ENCODE assay signal across 8 cellular contexts in the genomic region with DNA sequence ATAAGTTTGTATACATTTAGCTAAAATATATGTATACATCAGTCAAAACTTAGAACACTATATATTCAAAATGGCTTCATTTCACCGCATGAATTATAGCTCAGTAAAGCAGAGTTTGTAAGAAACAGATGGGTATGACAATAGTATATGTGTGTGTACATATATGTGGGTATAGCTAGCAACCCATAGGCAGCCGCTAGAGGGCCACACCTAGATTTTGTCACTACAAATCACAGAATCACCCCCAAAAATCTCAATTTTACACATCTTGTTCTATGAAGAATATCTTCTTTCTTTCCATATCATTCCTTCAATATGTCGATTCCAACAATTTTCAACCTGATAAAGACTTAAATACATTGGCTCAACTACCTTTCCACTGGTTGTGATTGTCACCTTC.
DNase-seq lines count a peak whose midpoint lies in the region; ATAC-seq and TF ChIP-seq lines count a peak whose summit lies in the region.

No MANE protein-coding gene starts in this region.

- no peak overlapping the region for H3K27ac ChIP-seq in SJCRH30

- H3K36me3 Mint-ChIP-seq in type B pancreatic cell: no peaks in the 10 kb centered on the region
- H3K36me3 Mint-ChIP-seq in activated naive CD8-positive, alpha-beta T cell treated with anti-CD3 and anti-CD28 coated beads, Interleukin-2, amount 50 U/mL, for 24 hours (ENCODE audit: low read depth): no peaks in the 10 kb centered on the region

- no peak overlapping the region for H3K4me3 ChIP-seq in SJCRH30

- no peaks in the 10 kb centered on the region for H3K4me1 Mint-ChIP-seq in stimulated activated naive CD8-positive, alpha-beta T cell treated with anti-CD3 and anti-CD28 coated beads, Interleukin-15, amount 100 ng/mL, for 72 hours
- H3K4me1 Mint-ChIP-seq in type B pancreatic cell (ENCODE audit: unreplicated experiment): no peaks in the 10 kb centered on the region
- no peaks in the 10 kb centered on the region for H3K4me1 Mint-ChIP-seq in activated naive CD8-positive, alpha-beta T cell treated with anti-CD3 and anti-CD28 coated beads, Interleukin-2, amount 50 U/mL, for 24 hours

- no peak for ATAC-seq in stimulated activated naive CD8-positive, alpha-beta T cell treated with anti-CD3 and anti-CD28 coated beads, Interleukin-15, Interleukin-2, amounts not matched to agents 100 U/mL and 50 U/mL, for 24 hours
- ATAC-seq in stimulated activated naive CD8-positive, alpha-beta T cell treated with anti-CD3 and anti-CD28 coated beads, Interleukin-15, amount 100 ng/mL, for 72 hours: no peak
- ATAC-seq in HG03103 (IDR thresholded peaks at IDR 0.05; ENCODE audit: low read depth, unreplicated experiment): peak; percentile 90
- no peak for ATAC-seq in HG03045 (IDR thresholded peaks at IDR 0.05; ENCODE audit: unreplicated experiment)
- no peak for ATAC-seq in activated naive CD8-positive, alpha-beta T cell treated with anti-CD3 and anti-CD28 coated beads, Interleukin-2, amount 50 U/mL, for 24 hours

- no peaks in the 10 kb centered on the region for H3K9me3 ChIP-seq in SJCRH30 (replicated peaks)

- no peak overlapping the region for H3K27ac Mint-ChIP-seq in stimulated activated naive CD8-positive, alpha-beta T cell treated with anti-CD3 and anti-CD28 coated beads, Interleukin-15, amount 100 ng/mL, for 72 hours
- no peak overlapping the region for H3K27ac Mint-ChIP-seq in type B pancreatic cell
- H3K27ac Mint-ChIP-seq in activated naive CD8-positive, alpha-beta T cell treated with anti-CD3 and anti-CD28 coated beads, Interleukin-2, amount 50 U/mL, for 24 hours: no peak overlapping the region

- peak; percentile 2 for DNase-seq in stimulated activated naive CD8-positive, alpha-beta T cell treated with anti-CD3 and anti-CD28 coated beads, Interleukin-15, Interleukin-2, amounts not matched to agents 100 U/mL and 50 U/mL, for 24 hours
- no peak for DNase-seq in stimulated activated naive CD8-positive, alpha-beta T cell treated with anti-CD3 and anti-CD28 coated beads, Interleukin-15, amount 100 ng/mL, for 72 hours
- DNase-seq in SJCRH30 (peak; percentile 4 to 26), type B pancreatic cell (ENCODE audit: extremely low spot score, unreplicated experiment) (no peak)
- DNase-seq in activated naive CD8-positive, alpha-beta T cell treated with anti-CD3 and anti-CD28 coated beads, Interleukin-2, amount 50 U/mL, for 24 hours: no peak
- no peak for DNase-seq in effector CD8-positive, alpha-beta T cell (lab: John Stamatoyannopoulos, UW)

- peak; percentile 67 for TF ChIP-seq CTCF in type B pancreatic cell (conservative IDR thresholded peaks at IDR 0.05)

- H3K9me3 Mint-ChIP-seq in stimulated activated naive CD8-positive, alpha-beta T cell treated with anti-CD3 and anti-CD28 coated beads, Interleukin-15, amount 100 ng/mL, for 72 hours: peaks cover 33 to 38% of the 10 kb centered on the region in 2 donors
- peaks cover 10% of the 10 kb centered on the region for H3K9me3 Mint-ChIP-seq in type B pancreatic cell
- H3K9me3 Mint-ChIP-seq in activated naive CD8-positive, alpha-beta T cell treated with anti-CD3 and anti-CD28 coated beads, Interleukin-2, amount 50 U/mL, for 24 hours: peaks cover 19% of the 10 kb centered on the region

- H3K27me3 Mint-ChIP-seq in stimulated activated naive CD8-positive, alpha-beta T cell treated with anti-CD3 and anti-CD28 coated beads, Interleukin-15, amount 100 ng/mL, for 72 hours: no peaks in the 10 kb centered on the region
- H3K27me3 Mint-ChIP-seq in type B pancreatic cell: no peaks in the 10 kb centered on the region
- H3K27me3 Mint-ChIP-seq in activated naive CD8-positive, alpha-beta T cell treated with anti-CD3 and anti-CD28 coated beads, Interleukin-2, amount 50 U/mL, for 24 hours: no peaks in the 10 kb centered on the region

- no peaks in the 10 kb centered on the region for H3K4me1 ChIP-seq in SJCRH30

- 0 out of 2 replicates have a peak, but pooled peaks cover 3% of the 10 kb centered on the region for H3K27me3 ChIP-seq in SJCRH30

- H3K4me3 Mint-ChIP-seq in stimulated activated naive CD8-positive, alpha-beta T cell treated with anti-CD3 and anti-CD28 coated beads, Interleukin-15, amount 100 ng/mL, for 72 hours: no peak overlapping the region
- no peak overlapping the region for H3K4me3 Mint-ChIP-seq in type B pancreatic cell
- H3K4me3 Mint-ChIP-seq in activated naive CD8-positive, alpha-beta T cell treated with anti-CD3 and anti-CD28 coated beads, Interleukin-2, amount 50 U/mL, for 24 hours: no peak overlapping the region

- H3K36me3 ChIP-seq in SJCRH30: no peaks in the 10 kb centered on the region

Comparison
In these comparisons a context has a peak if more than half of its experiments do, and no peak if none do; other contexts are left out.
1. DNase-seq: peak in stimulated activated naive CD8-positive, alpha-beta T cell treated with anti-CD3 and anti-CD28 coated beads, Interleukin-15, Interleukin-2, amounts not matched to agents 100 U/mL and 50 U/mL, for 24 hours (single experiment) and SJCRH30 (2 of 2); none in stimulated activated naive CD8-positive, alpha-beta T cell treated with anti-CD3 and anti-CD28 coated beads, Interleukin-15, amount 100 ng/mL, for 72 hours (0 of 2), type B pancreatic cell (single experiment), activated naive CD8-positive, alpha-beta T cell treated with anti-CD3 and anti-CD28 coated beads, Interleukin-2, amount 50 U/mL, for 24 hours (single experiment) and effector CD8-positive, alpha-beta T cell (single experiment).